ENCODE assay signal across 18 cellular contexts in the genomic region with DNA sequence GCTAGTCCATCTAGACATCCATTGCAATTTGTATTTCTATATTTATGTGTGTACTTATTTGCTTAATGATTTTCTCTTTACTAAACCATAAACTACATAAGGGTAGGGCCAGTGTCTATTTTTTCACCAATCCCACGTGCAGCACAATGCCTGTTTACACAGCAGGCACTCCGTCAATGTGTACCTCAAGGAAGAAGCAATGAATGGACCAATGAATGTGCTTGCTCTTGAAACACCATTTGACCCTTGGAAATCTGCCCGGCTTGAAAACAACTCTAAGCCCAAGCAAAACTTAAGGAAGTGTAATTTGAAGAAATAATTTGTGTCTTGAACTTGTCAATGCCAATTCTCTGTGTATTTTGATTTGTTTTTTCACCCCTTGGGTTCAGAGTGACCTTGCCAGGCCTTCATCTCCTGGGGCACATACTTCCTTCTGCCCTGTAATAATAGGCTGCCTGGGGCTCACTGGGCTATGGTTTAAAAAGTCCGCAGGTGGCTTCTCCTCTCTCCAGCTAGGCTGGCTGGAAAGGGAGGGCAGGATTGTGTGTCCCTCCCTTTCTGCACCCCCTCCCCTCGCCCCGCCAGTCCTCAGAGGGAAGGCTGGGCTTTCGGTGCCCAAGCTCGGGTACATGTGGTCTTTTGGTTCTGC.
DNase-seq lines count a peak whose midpoint lies in the region; ATAC-seq and TF ChIP-seq lines count a peak whose summit lies in the region.
"Had no signal": no experiment of that assay in that cellular context is flagged by ENCODE, and none has a peak within 500 bp of the region (broad histone marks: within the 10 kb centered on the region; RNA-seq: fewer than 3 reads in every experiment).

No MANE protein-coding gene starts in this region.

- H3K18ac ChIP-seq in IMR-90 (ENCODE audit: low read depth, low read length) = no peak overlapping the region

- intact Hi-C loops in IMR-90 (cut with micrococcal nuclease) = no loop called here

- H2BK5ac ChIP-seq in IMR-90 (ENCODE audit: low read depth, low read length, poor library complexity, severe bottlenecking) = no peak overlapping the region

- peaks cover 12% of the 10 kb centered on the region for H3K9me3 Mint-ChIP-seq in WTC11
- H3K9me3 Mint-ChIP-seq in immature natural killer cell = peaks cover 0 to 10% (median 7%) of the 10 kb centered on the region in 6 donors

- 0 out of 2 replicates have a peak, but pooled peaks cover 3% of the 10 kb centered on the region for H3K9me1 ChIP-seq in IMR-90 (ENCODE audit: insufficient read depth, low read length)

- no peak overlapping the region for H3K56ac ChIP-seq in IMR-90 (ENCODE audit: extremely low read depth, insufficient read depth, low read length)

- no peak overlapping the region for H4K8ac ChIP-seq in IMR-90 (ENCODE audit: low read depth in 2 of 2, low read length in 2 of 2)

- CTCF ChIA-PET in IMR-90 (lab: Yijun Ruan, JAX) = no interaction called here
- CTCF ChIA-PET in WTC11 (lab: Charles Lee) = no interaction called here

- no peaks in the 10 kb centered on the region for H4K20me1 ChIP-seq in IMR-90 (ENCODE audit: insufficient read depth, low read length)

- no peak overlapping the region for H2BK20ac ChIP-seq in IMR-90 (ENCODE audit: low read depth, low read length)

- peak overlapping the region; percentile 24; the same call in 1 of the 2 replicates for H3K23ac ChIP-seq in IMR-90 (ENCODE audit: low read depth, low read length)

- no peak overlapping the region for H3K14ac ChIP-seq in IMR-90 (replicated peaks; ENCODE audit: low read depth, low read length)

- peaks cover 7% of the 10 kb centered on the region for H3K36me3 Mint-ChIP-seq in WTC11
- peaks cover 0 to 9% (median 3%) of the 10 kb centered on the region in 3 donors for H3K36me3 Mint-ChIP-seq in immature natural killer cell

- ATAC-seq in IMR-90 (ENCODE audit: low read depth) (peak; percentile 68), WTC11 (peak; percentile 50), GM18517 (IDR thresholded peaks at IDR 0.05; ENCODE audit: unreplicated experiment) (no peak)
- ATAC-seq: activated CD8-positive, alpha-beta T cell treated with anti-CD3 and anti-CD28 coated beads for 36 hours; esophagus mucosa had no signal

- no peak overlapping the region for H3K4me3 Mint-ChIP-seq in WTC11
- no peak overlapping the region for H3K4me3 Mint-ChIP-seq in immature natural killer cell
- H3K4me3 Mint-ChIP-seq: activated CD8-positive, alpha-beta T cell treated with anti-CD3 and anti-CD28 coated beads for 36 hours; activated T-helper 1 cell treated with anti-CD3 and anti-CD28 coated beads, Interleukin-12 subunit alpha, Interleukin-12 subunit beta, Interleukin-2, Interleukin-4 antibody, amounts not matched to agents 30 ng/mL and 10 ng/mL and 1 ng/mL, durations not matched to agents 14 hours and 24 hours and 36 hours; naive B cell had no signal

- DNase-seq in IMR-90 (peak; percentile 68), WTC11 (ENCODE audit: low spot score) (no peak), mucosa of gallbladder (ENCODE audit: low spot score) (peak; percentile 86), immature natural killer cell (no peak), NCI-H146 (lab: John Stamatoyannopoulos, UW) (no peak), hippocampal formation (lab: John Stamatoyannopoulos, UW) (no peak)
- DNase-seq: activated CD8-positive, alpha-beta T cell treated with anti-CD3 and anti-CD28 coated beads for 36 hours; amygdala; MG63; naive B cell; NCI-H2171; stimulated activated CD8-positive, alpha-beta memory T cell treated with anti-CD3 and anti-CD28 coated beads, Interleukin-4, amount 100 ng/mL, for 48 hours had no signal

- H3K9me3 ChIP-seq in IMR-90 (ENCODE audit: control insufficient read depth, insufficient read depth, low read length) = peaks cover 6% of the 10 kb centered on the region

- no peak overlapping the region for H3K27ac Mint-ChIP-seq in WTC11
- no peak overlapping the region for H3K27ac Mint-ChIP-seq in immature natural killer cell
- H3K27ac Mint-ChIP-seq: activated CD8-positive, alpha-beta T cell treated with anti-CD3 and anti-CD28 coated beads for 36 hours; activated T-helper 1 cell treated with anti-CD3 and anti-CD28 coated beads, Interleukin-12 subunit alpha, Interleukin-12 subunit beta, Interleukin-2, Interleukin-4 antibody, amounts not matched to agents 30 ng/mL and 10 ng/mL and 1 ng/mL, durations not matched to agents 14 hours and 24 hours and 36 hours had no signal

- TF ChIP-seq POLR2A in IMR-90 (IDR thresholded peaks at IDR 0.05; ENCODE audit: low read depth, low read length) = no peak

- H2AFZ ChIP-seq in IMR-90 (replicated peaks; ENCODE audit: low read length, poor library complexity) = no peak overlapping the region

- dilution Hi-C loops in IMR-90 (cut with HindIII; ENCODE audit: low sequenced_read_pairs, unreplicated experiment) = no loop called here

- no peaks in the 10 kb centered on the region for H3K27me3 Mint-ChIP-seq in WTC11 (ENCODE audit: low read depth)
- peaks cover 0 to 4% (median 0%) of the 10 kb centered on the region in 3 donors for H3K27me3 Mint-ChIP-seq in immature natural killer cell (ENCODE audit: low read depth in 3 of 3)
- H3K27me3 Mint-ChIP-seq: activated CD8-positive, alpha-beta T cell treated with anti-CD3 and anti-CD28 coated beads for 36 hours had no signal

- in situ Hi-C loops in IMR-90 (cut with MboI; ENCODE audit: low sequenced_read_pairs) = no loop called here

- H3K27ac ChIP-seq in C4-2B (peak overlapping the region; percentile 74), IMR-90 (ENCODE audit: insufficient read depth, low read length) (no peak overlapping the region)
- H3K27ac ChIP-seq: SK-N-MC had no signal

- H3K4me3 ChIP-seq in IMR-90 (ENCODE audit: insufficient read depth, low read depth, low read length) = no peak overlapping the region
- H3K4me3 ChIP-seq: MG63, SK-N-MC, tibial nerve had no signal

- peaks cover 3% of the 10 kb centered on the region; the same call in 1 of the 2 replicates for H3K4me1 ChIP-seq in IMR-90 (ENCODE audit: control insufficient read depth, insufficient read depth, low read length)

- no peaks in the 10 kb centered on the region for H3K36me3 ChIP-seq in IMR-90 (ENCODE audit: control insufficient read depth, insufficient read depth, low read length)
- H3K36me3 ChIP-seq: MG63, tibial nerve had no signal

- TF ChIP-seq RAD21 in IMR-90 (IDR thresholded peaks at IDR 0.05; ENCODE audit: low read length) = no peak

- POLR2A ChIA-PET in IMR-90 (lab: Charles Lee; ENCODE audit: unreplicated experiment) = no interaction called here
- POLR2A ChIA-PET in WTC11 (lab: Charles Lee) = no interaction called here

- no peak overlapping the region for H2AK5ac ChIP-seq in IMR-90 (ENCODE audit: low read depth, low read length)

- no peak overlapping the region for H4K91ac ChIP-seq in IMR-90 (ENCODE audit: insufficient read depth, low read depth, low read length)

- WGBS in IMR-90 (ENCODE audit: extremely low coverage in 2 of 2, insufficient read length in 1 of 2), 2 experiments = 69% methylated on average over 3 of the region's 8 CpGs; no CpG with 5 or more reads in 1 of the 2 experiments

- H4K5ac ChIP-seq in IMR-90 (ENCODE audit: low read depth, low read length) = no peak overlapping the region

- no peak overlapping the region for H3K4me2 ChIP-seq in IMR-90 (ENCODE audit: low read depth, low read length)

- H2BK120ac ChIP-seq in IMR-90 (ENCODE audit: low read depth, low read length) = no peak overlapping the region

- H2AK9ac ChIP-seq in IMR-90 (replicated peaks; ENCODE audit: low read depth, low read length, poor library complexity) = peak overlapping the region; percentile 10

- H3K27me3 ChIP-seq in IMR-90 (ENCODE audit: control insufficient read depth, insufficient read depth, low read length) = no peaks in the 10 kb centered on the region
- H3K27me3 ChIP-seq: MG63, tibial nerve had no signal

- BruUV-seq in IMR-90 (replicated peaks; lab: Mats Ljungman, UMichigan) = no TSS peak

- no peak overlapping the region; the same call in 2 of the 3 replicates for H2BK15ac ChIP-seq in IMR-90 (ENCODE audit: low read depth, low read length)

- H3K4ac ChIP-seq in IMR-90 (ENCODE audit: low read depth, low read length) = no peak overlapping the region

- TF ChIP-seq CTCF in C4-2B (conservative IDR thresholded peaks at IDR 0.05) (no peak), IMR-90 (conservative IDR thresholded peaks at IDR 0.05; ENCODE audit: low read depth, low read length) (no peak), WTC11 (IDR thresholded peaks at IDR 0.05) (no peak)

- H3K4me1 Mint-ChIP-seq in WTC11 (peaks cover 16% of the 10 kb centered on the region), immature natural killer cell (peaks cover 4 to 8% of the 10 kb centered on the region in 2 donors)
- H3K4me1 Mint-ChIP-seq: naive B cell had no signal

- H3K79me1 ChIP-seq in IMR-90 (ENCODE audit: low read depth in 1 of 2, low read length in 2 of 2) = no peaks in the 10 kb centered on the region

- H3K9ac ChIP-seq in IMR-90 (ENCODE audit: low read depth, low read length) = no peak overlapping the region

TF ChIP-seq in IMR-90, 13 proteins besides CTCF, POLR2A, EP300 and RAD21 (continues in another document):
- no peak for TF ChIP-seq NFE2L2 (IDR thresholded peaks at IDR 0.05; ENCODE audit: low read depth, low read length)
- TF ChIP-seq MAZ (IDR thresholded peaks at IDR 0.05; ENCODE audit: borderline replicate concordance, low read depth, low read length) = no peak
- TF ChIP-seq CHD1 (IDR thresholded peaks at IDR 0.05; ENCODE audit: low read depth, low read length) = no peak
- TF ChIP-seq FOS (IDR thresholded peaks at IDR 0.05; ENCODE audit: low read depth, low read length) = no peak
- TF ChIP-seq, protein P1, sequence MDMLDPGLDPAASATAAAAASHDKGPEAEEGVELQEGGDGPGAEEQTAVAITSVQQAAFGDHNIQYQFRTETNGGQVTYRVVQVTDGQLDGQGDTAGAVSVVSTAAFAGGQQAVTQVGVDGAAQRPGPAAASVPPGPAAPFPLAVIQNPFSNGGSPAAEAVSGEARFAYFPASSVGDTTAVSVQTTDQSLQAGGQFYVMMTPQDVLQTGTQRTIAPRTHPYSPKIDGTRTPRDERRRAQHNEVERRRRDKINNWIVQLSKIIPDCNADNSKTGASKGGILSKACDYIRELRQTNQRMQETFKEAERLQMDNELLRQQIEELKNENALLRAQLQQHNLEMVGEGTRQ (IDR thresholded peaks at IDR 0.05; ENCODE audit: low read depth, low read length) = no peak

TF ChIP-seq in WTC11, 78 proteins besides CTCF, POLR2A, EP300 and RAD21:
- TF ChIP-seq SOX15 (CRISPR knock-in tag; IDR thresholded peaks at IDR 0.05) = no peak

Comparison
In these comparisons a context has a peak if more than half of its experiments do, and no peak if none do; other contexts are left out.
1. DNase-seq: peak in IMR-90 (single experiment) and mucosa of gallbladder (single experiment); none in WTC11 (single experiment), immature natural killer cell (0 of 3), NCI-H146 (single experiment) and hippocampal formation (0 of 2).